Comparison of ENCODE assay signal across 10 cellular contexts in genomic region chr1:23526329-23527041, GRCh38. TPM values are rescaled to one million over a fixed set of nuclear protein-coding genes. Genes with fewer than 3 reads are reported as not detected.
DNase-seq lines count a peak whose midpoint lies in the region; ATAC-seq and TF ChIP-seq lines count a peak whose summit lies in the region.
"Had no signal": no experiment of that assay in that cellular context is flagged by ENCODE, and none has a peak within 500 bp of the region (broad histone marks: within the 10 kb centered on the region; RNA-seq: fewer than 3 reads in every experiment).

No MANE protein-coding gene starts in this region.

- H3K9me3 Mint-ChIP-seq in activated T-helper 2 cell treated with anti-CD3 and anti-CD28 coated beads, Interferon-gamma antibody, Interleukin-2, Interleukin-4, amounts not matched to agents 10 μg/mL and 5 μg/mL and 100 μg/mL, durations not matched to agents 14 hours and 24 hours and 36 hours, result no peaks in the 10 kb centered on the region
- H3K9me3 Mint-ChIP-seq in naive thymus-derived CD4-positive, alpha-beta T cell, result no peaks in the 10 kb centered on the region

- no peak for DNase-seq in activated T-helper 2 cell treated with anti-CD3 and anti-CD28 coated beads, Interferon-gamma antibody, Interleukin-2, Interleukin-4, amounts not matched to agents 10 μg/mL and 5 μg/mL and 100 μg/mL, durations not matched to agents 14 hours and 24 hours and 36 hours (ENCODE audit: low spot score)
- no peak for DNase-seq in naive thymus-derived CD4-positive, alpha-beta T cell
- DNase-seq in C1 segment of cervical spinal cord (lab: John Stamatoyannopoulos, UW), result no peak
- no peak for DNase-seq in cortex of kidney (lab: John Stamatoyannopoulos, UW)
- DNase-seq in D341Med (ENCODE audit: low spot score), result no peak
- DNase-seq: HCEC 1CT had no signal

- no peaks in the 10 kb centered on the region for H3K9me3 ChIP-seq in BLaER1 treated with 17β-estradiol and CSF1 and Interleukin-3, amounts not matched to agents 10 nM and 100 nM (replicated peaks in 1 of 11)
- no peaks in the 10 kb centered on the region for H3K9me3 ChIP-seq in HEK293 (ENCODE audit: control insufficient read depth, insufficient read depth, low read depth, low read length)
- H3K9me3 ChIP-seq in naive thymus-derived CD4-positive, alpha-beta T cell (ENCODE audit: control insufficient read depth in 2 of 3, low read length in 3 of 3), result no peaks in the 10 kb centered on the region

- H3K4me3 ChIP-seq in BLaER1 treated with 17β-estradiol and CSF1 and Interleukin-3, amounts not matched to agents 10 nM and 100 nM, result peak overlapping the region in 8 of 10 experiments; percentile 79 to 95 (median 89); a peak in 16 of 20 replicates
- H3K4me3 ChIP-seq in HEK293 (ENCODE audit: low read depth, low read length), result no peak overlapping the region
- H3K4me3 ChIP-seq in naive thymus-derived CD4-positive, alpha-beta T cell (ENCODE audit: low read length), result no peak overlapping the region

- no peak for TF ChIP-seq CTCF in HEK293 (tag by site-specific recombination; IDR thresholded peaks at IDR 0.05)

- intact Hi-C loops in activated T-helper 2 cell treated with anti-CD3 and anti-CD28 coated beads, Interferon-gamma antibody, Interleukin-2, Interleukin-4, amounts not matched to agents 10 μg/mL and 5 μg/mL and 100 μg/mL, durations not matched to agents 14 hours and 24 hours and 36 hours (cut with micrococcal nuclease), result loop anchor here (5.0 kb wide), 2 partner anchors 104 to 976 kb away; partner anchors contain the start of genes RCAN3 and TCEA3
- intact Hi-C loops in naive thymus-derived CD4-positive, alpha-beta T cell (cut with micrococcal nuclease), result no loop called here

- peaks cover 0 to 52% (median 39%) of the 10 kb centered on the region in 11 experiments; a peak in 19 of 22 replicates for H3K36me3 ChIP-seq in BLaER1 treated with 17β-estradiol and CSF1 and Interleukin-3, amounts not matched to agents 10 nM and 100 nM
- peaks cover 0 to 46% of the 10 kb centered on the region in 2 experiments; a peak in 1 of 3 replicates for H3K36me3 ChIP-seq in HEK293 (ENCODE audit: control insufficient read depth in 2 of 2, insufficient read depth in 1 of 2, low read length in 2 of 2)
- no peaks in the 10 kb centered on the region for H3K36me3 ChIP-seq in naive thymus-derived CD4-positive, alpha-beta T cell (ENCODE audit: control insufficient read depth in 2 of 3, insufficient read depth in 3 of 3, low read length in 3 of 3)

- H3K27me3 Mint-ChIP-seq in activated T-helper 2 cell treated with anti-CD3 and anti-CD28 coated beads, Interferon-gamma antibody, Interleukin-2, Interleukin-4, amounts not matched to agents 10 μg/mL and 5 μg/mL and 100 μg/mL, durations not matched to agents 14 hours and 24 hours and 36 hours (ENCODE audit: low read depth), result no peaks in the 10 kb centered on the region
- H3K27me3 Mint-ChIP-seq in naive thymus-derived CD4-positive, alpha-beta T cell, result peaks cover 0 to 4% (median 0%) of the 10 kb centered on the region in 5 donors

- CTCF ChIA-PET in HEK293 (lab: Yijun Ruan, JAX), result interaction anchor here (0.6 to 2.2 kb wide), 6 partner anchors 11 to 31 kb away, joined by 3 to 12 read pairs (median 5); no protein-coding TSS in a partner anchor
- CTCF ChIA-PET in naive thymus-derived CD4-positive, alpha-beta T cell (lab: Charles Lee), result interaction anchor here (0.6 to 3.1 kb wide), 5 partner anchors 13 to 246 kb away, joined by 4 to 26 read pairs (median 13); no protein-coding TSS in a partner anchor

- H3K27ac ChIP-seq in BLaER1 treated with 17β-estradiol and CSF1 and Interleukin-3, amounts not matched to agents 10 nM and 100 nM, result peak overlapping the region in 10 of 11 experiments; percentile 77 to 99 (median 98); a peak in 20 of 22 replicates
- H3K27ac ChIP-seq in HEK293 (ENCODE audit: extremely low read depth, low read depth, low read length), result no peak overlapping the region
- no peak overlapping the region for H3K27ac ChIP-seq in naive thymus-derived CD4-positive, alpha-beta T cell (ENCODE audit: low read depth, low read length)

- H4K20me1 ChIP-seq in BLaER1 treated with 17β-estradiol and CSF1 and Interleukin-3, amounts not matched to agents 10 nM and 100 nM, result peaks cover 0 to 35% (median 18%) of the 10 kb centered on the region in 11 experiments; a peak in 8 of 22 replicates

- peaks cover 62% of the 10 kb centered on the region for H3K4me1 Mint-ChIP-seq in activated T-helper 2 cell treated with anti-CD3 and anti-CD28 coated beads, Interferon-gamma antibody, Interleukin-2, Interleukin-4, amounts not matched to agents 10 μg/mL and 5 μg/mL and 100 μg/mL, durations not matched to agents 14 hours and 24 hours and 36 hours (ENCODE audit: low read depth)
- peaks cover 45 to 84% (median 75%) of the 10 kb centered on the region in 7 donors for H3K4me1 Mint-ChIP-seq in naive thymus-derived CD4-positive, alpha-beta T cell

- POLR2A ChIA-PET in HEK293 (lab: Yijun Ruan, JAX), result interaction anchor here (0.6 to 0.9 kb wide), 2 partner anchors 28 to 103 kb away, joined by 3 read pairs; no protein-coding TSS in a partner anchor
- POLR2A ChIA-PET in naive thymus-derived CD4-positive, alpha-beta T cell (lab: Charles Lee), result interaction anchor here (0.7 to 1.8 kb wide), 3 partner anchors 10 to 181 kb away, joined by 3 to 4 read pairs (median 3); no protein-coding TSS in a partner anchor

- H3K27ac Mint-ChIP-seq in activated T-helper 2 cell treated with anti-CD3 and anti-CD28 coated beads, Interferon-gamma antibody, Interleukin-2, Interleukin-4, amounts not matched to agents 10 μg/mL and 5 μg/mL and 100 μg/mL, durations not matched to agents 14 hours and 24 hours and 36 hours, result peak overlapping the region; percentile 75
- peak overlapping the region in 8 of 9 donors; percentile 3 to 96 (median 58) for H3K27ac Mint-ChIP-seq in naive thymus-derived CD4-positive, alpha-beta T cell

- peaks cover 87 to 100% (median 94%) of the 10 kb centered on the region in 10 experiments for H3K4me1 ChIP-seq in BLaER1 treated with 17β-estradiol and CSF1 and Interleukin-3, amounts not matched to agents 10 nM and 100 nM
- H3K4me1 ChIP-seq in HEK293 (ENCODE audit: control insufficient read depth, insufficient read depth, low read length), result peaks cover 11% of the 10 kb centered on the region
- H3K4me1 ChIP-seq in naive thymus-derived CD4-positive, alpha-beta T cell (ENCODE audit: control insufficient read depth in 2 of 2, insufficient read depth in 2 of 2, low read length in 2 of 2), result peaks cover 69 to 72% of the 10 kb centered on the region in 2 donors

- no peak for ATAC-seq in naive thymus-derived CD4-positive, alpha-beta T cell
- ATAC-seq in GM18511 (IDR thresholded peaks at IDR 0.05; ENCODE audit: unreplicated experiment), result no peak
- ATAC-seq: SK-N-SH treated with all-trans-retinoic acid at 6 μM for 48 hours had no signal

- H3K36me3 Mint-ChIP-seq in activated T-helper 2 cell treated with anti-CD3 and anti-CD28 coated beads, Interferon-gamma antibody, Interleukin-2, Interleukin-4, amounts not matched to agents 10 μg/mL and 5 μg/mL and 100 μg/mL, durations not matched to agents 14 hours and 24 hours and 36 hours (ENCODE audit: low read depth), result peaks cover 23% of the 10 kb centered on the region
- peaks cover 0 to 31% (median 0%) of the 10 kb centered on the region in 5 donors for H3K36me3 Mint-ChIP-seq in naive thymus-derived CD4-positive, alpha-beta T cell

- peak overlapping the region; percentile 10 to 99 (median 97); a peak in 18 of 22 replicates for H3K9ac ChIP-seq in BLaER1 treated with 17β-estradiol and CSF1 and Interleukin-3, amounts not matched to agents 10 nM and 100 nM

- peak overlapping the region; percentile 65 for H3K4me3 Mint-ChIP-seq in activated T-helper 2 cell treated with anti-CD3 and anti-CD28 coated beads, Interferon-gamma antibody, Interleukin-2, Interleukin-4, amounts not matched to agents 10 μg/mL and 5 μg/mL and 100 μg/mL, durations not matched to agents 14 hours and 24 hours and 36 hours (ENCODE audit: low read depth)
- H3K4me3 Mint-ChIP-seq in naive thymus-derived CD4-positive, alpha-beta T cell, result peak overlapping the region; percentile 57 to 96 (median 70)

- H3K27me3 ChIP-seq in BLaER1 treated with 17β-estradiol and CSF1 and Interleukin-3, amounts not matched to agents 10 nM and 100 nM, result no peaks in the 10 kb centered on the region
- no peaks in the 10 kb centered on the region for H3K27me3 ChIP-seq in naive thymus-derived CD4-positive, alpha-beta T cell (ENCODE audit: control insufficient read depth in 2 of 2, insufficient read depth in 2 of 2, low read length in 2 of 2)

- H3K4me2 ChIP-seq in BLaER1 treated with 17β-estradiol and CSF1 and Interleukin-3, amounts not matched to agents 10 nM and 100 nM, result peak overlapping the region; percentile 92 to 100 (median 98)

TF ChIP-seq in HEK293, 187 proteins besides CTCF, POLR2A, EP300 and RAD21 (continues in another document):
- TF ChIP-seq, protein P1, sequence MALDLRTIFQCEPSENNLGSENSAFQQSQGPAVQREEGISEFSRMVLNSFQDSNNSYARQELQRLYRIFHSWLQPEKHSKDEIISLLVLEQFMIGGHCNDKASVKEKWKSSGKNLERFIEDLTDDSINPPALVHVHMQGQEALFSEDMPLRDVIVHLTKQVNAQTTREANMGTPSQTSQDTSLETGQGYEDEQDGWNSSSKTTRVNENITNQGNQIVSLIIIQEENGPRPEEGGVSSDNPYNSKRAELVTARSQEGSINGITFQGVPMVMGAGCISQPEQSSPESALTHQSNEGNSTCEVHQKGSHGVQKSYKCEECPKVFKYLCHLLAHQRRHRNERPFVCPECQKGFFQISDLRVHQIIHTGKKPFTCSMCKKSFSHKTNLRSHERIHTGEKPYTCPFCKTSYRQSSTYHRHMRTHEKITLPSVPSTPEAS (tag by site-specific recombination; IDR thresholded peaks at IDR 0.05), result peak; percentile 53
- TF ChIP-seq EGR2 (tag by site-specific recombination; IDR thresholded peaks at IDR 0.05; ENCODE audit: low read depth), result peak; percentile 88

RNA-seq across cellular contexts. Expression of gene E2F2, which starts 4.5 kb away (rescaled TPM):
- total RNA-seq in activated T-helper 2 cell treated with anti-CD3 and anti-CD28 coated beads, Interferon-gamma antibody, Interleukin-2, Interleukin-4, amounts not matched to agents 10 μg/mL and 5 μg/mL and 100 μg/mL, durations not matched to agents 14 hours and 24 hours and 36 hours, result 17.2 and 18.6 TPM in 2 replicates
- 10 to 100 TPM in 1 of 5 experiments, 1 to 10 TPM in 1, under 1 TPM in 2, not detected in 1; 0.14 to 65.7 (median 2.5) TPM for total RNA-seq in naive thymus-derived CD4-positive, alpha-beta T cell
- polyA plus RNA-seq in naive thymus-derived CD4-positive, alpha-beta T cell, result not detected

RNA-seq across cellular contexts. Expression of gene ID3, which starts 32.8 kb away (rescaled TPM):
- total RNA-seq in activated T-helper 2 cell treated with anti-CD3 and anti-CD28 coated beads, Interferon-gamma antibody, Interleukin-2, Interleukin-4, amounts not matched to agents 10 μg/mL and 5 μg/mL and 100 μg/mL, durations not matched to agents 14 hours and 24 hours and 36 hours, result 24.7 and 26.9 TPM in 2 replicates
- 10 to 100 TPM; 14.8 to 89.4 (median 34.1) TPM for total RNA-seq in naive thymus-derived CD4-positive, alpha-beta T cell
- 10 to 100 TPM; 13.0 to 28.3 TPM for polyA plus RNA-seq in naive thymus-derived CD4-positive, alpha-beta T cell

RNA-seq across cellular contexts. Expression of gene ASAP3, which starts 42.5 kb away (rescaled TPM):
- 0.48 TPM in 1 of 2 replicates, not detected in the other for total RNA-seq in activated T-helper 2 cell treated with anti-CD3 and anti-CD28 coated beads, Interferon-gamma antibody, Interleukin-2, Interleukin-4, amounts not matched to agents 10 μg/mL and 5 μg/mL and 100 μg/mL, durations not matched to agents 14 hours and 24 hours and 36 hours
- total RNA-seq in naive thymus-derived CD4-positive, alpha-beta T cell, result 1 to 10 TPM in 4 of 5 experiments, under 1 TPM in 1; 0.12 to 8.8 (median 1.7) TPM
- polyA plus RNA-seq in naive thymus-derived CD4-positive, alpha-beta T cell, result under 1 TPM; 0.26 to 0.47 TPM

Comparison
In these comparisons a context has a peak if more than half of its experiments do, and no peak if none do; other contexts are left out.
1. H3K27ac ChIP-seq: peak in BLaER1 treated with 17β-estradiol and CSF1 and Interleukin-3, amounts not matched to agents 10 nM and 100 nM (10 of 11); none in HEK293 (single experiment) and naive thymus-derived CD4-positive, alpha-beta T cell (single experiment).
2. H3K4me3 ChIP-seq: peak in BLaER1 treated with 17β-estradiol and CSF1 and Interleukin-3, amounts not matched to agents 10 nM and 100 nM (8 of 10); none in HEK293 (single experiment) and naive thymus-derived CD4-positive, alpha-beta T cell (single experiment).